13 cellular contexts compared by ENCODE assay signal in the genomic region with DNA sequence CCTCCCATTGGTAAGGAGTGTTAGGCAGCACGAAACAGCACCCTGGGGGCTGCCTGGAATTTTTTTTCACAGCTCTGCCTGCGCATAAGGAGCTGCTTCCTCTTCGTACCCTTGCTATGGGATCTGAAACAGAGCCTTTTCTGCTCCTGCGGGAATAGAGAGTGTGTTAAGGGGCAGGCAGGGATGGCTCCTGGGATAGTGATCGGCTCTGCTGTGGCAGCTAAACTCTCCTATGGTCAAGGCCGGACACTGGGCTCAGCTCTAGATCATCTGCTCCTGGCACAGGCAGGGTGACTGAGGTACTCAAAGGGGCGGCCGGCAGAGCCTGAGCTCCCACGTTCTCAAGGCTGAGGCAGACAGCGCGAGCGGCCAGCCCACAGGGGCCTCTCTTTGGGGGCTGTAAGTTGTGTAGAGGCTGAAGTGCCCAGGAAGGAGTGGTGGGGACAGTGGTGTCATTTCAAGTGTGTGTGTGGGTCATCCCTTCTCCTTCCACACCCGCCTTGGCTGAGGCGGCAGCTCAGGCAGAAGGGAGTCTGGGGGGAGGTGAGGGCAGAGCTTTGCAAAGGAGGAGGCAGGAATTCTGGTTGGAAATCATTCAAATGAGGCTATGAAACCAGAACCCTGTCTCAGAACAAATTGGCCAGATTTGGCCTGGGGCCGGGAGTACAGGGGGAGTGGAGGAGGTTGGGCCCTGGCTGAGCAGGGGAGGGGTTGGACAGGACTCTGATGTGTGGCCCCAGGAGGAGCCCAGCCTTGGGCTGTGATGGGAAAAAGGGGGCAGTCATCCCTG. TPM values are rescaled to one million over a fixed set of nuclear protein-coding genes. Genes with fewer than 3 reads are reported as not detected.
DNase-seq lines count a peak whose midpoint lies in the region; ATAC-seq and TF ChIP-seq lines count a peak whose summit lies in the region.
"Had no signal": no experiment of that assay in that cellular context is flagged by ENCODE, and none has a peak within 500 bp of the region (broad histone marks: within the 10 kb centered on the region; RNA-seq: fewer than 3 reads in every experiment).

No MANE protein-coding gene starts in this region.

- H2AFZ ChIP-seq in PC-3 (ENCODE audit: low read length) (no peak overlapping the region), fibroblast of lung (ENCODE audit: low read length) (no peak overlapping the region), neuronal stem cell (ENCODE audit: low read length) (peak overlapping the region; percentile 80)

- DNase-seq in PC-3 (no peak), fibroblast of lung (ENCODE audit: low read depth in 2 of 2) (peak; percentile 43 to 64), neuronal stem cell (ENCODE audit: low spot score) (no peak), NCI-H2227 (lab: John Stamatoyannopoulos, UW; ENCODE audit: unreplicated experiment) (no peak), DMS79 (lab: John Stamatoyannopoulos, UW) (no peak), NCI-H1930 (lab: John Stamatoyannopoulos, UW) (no peak), GM13977 (ENCODE audit: low spot score) (no peak)
- DNase-seq: activated naive CD8-positive, alpha-beta T cell treated with anti-CD3 and anti-CD28 coated beads for 36 hours; effector CD4-positive, alpha-beta T cell; GF-D8; hippocampal formation; NCI-H1417 had no signal

- no peak overlapping the region for H4K8ac ChIP-seq in neuronal stem cell (ENCODE audit: low read depth, low read length)

- H3F3A ChIP-seq in PC-3 (ENCODE audit: low read length, unreplicated experiment) = no peaks in the 10 kb centered on the region

- no peak overlapping the region for H2BK5ac ChIP-seq in neuronal stem cell (ENCODE audit: low read length)

- TF ChIP-seq CTCF in PC-3 (conservative IDR thresholded peaks at IDR 0.05; ENCODE audit: low read depth, low read length) (no peak), fibroblast of lung (conservative IDR thresholded peaks at IDR 0.05 in 1 of 2, IDR thresholded peaks at IDR 0.05 in 1 of 2; ENCODE audit: low read depth in 1 of 2, low read length in 2 of 2) (no peak), GM13977 (IDR thresholded peaks at IDR 0.05; ENCODE audit: extremely low read depth, insufficient read depth, missing control alignments) (no peak)

- no peak overlapping the region for H3K14ac ChIP-seq in neuronal stem cell (ENCODE audit: low read length)

- no peaks in the 10 kb centered on the region for H3K9me2 ChIP-seq in PC-3 (replicated peaks; ENCODE audit: low read length)

- H3K4me1 ChIP-seq in BLaER1 treated with 17β-estradiol and CSF1 and Interleukin-3, amounts not matched to agents 10 nM and 100 nM = peaks cover 36 to 66% (median 44%) of the 10 kb centered on the region in 10 experiments
- H3K4me1 ChIP-seq in PC-3 (ENCODE audit: insufficient read depth, low read length) = no peaks in the 10 kb centered on the region
- peaks cover 4% of the 10 kb centered on the region for H3K4me1 ChIP-seq in fibroblast of lung (ENCODE audit: control insufficient read depth, extremely low read depth, insufficient read depth, low read length)
- peaks cover 30 to 40% of the 10 kb centered on the region in 2 donors for H3K4me1 ChIP-seq in neuronal stem cell (ENCODE audit: control insufficient read depth in 2 of 2, insufficient read depth in 1 of 2, low read depth in 1 of 2, low read length in 2 of 2)

- no peak overlapping the region for H2BK12ac ChIP-seq in neuronal stem cell (ENCODE audit: low read length)

- H4K20me1 ChIP-seq in BLaER1 treated with 17β-estradiol and CSF1 and Interleukin-3, amounts not matched to agents 10 nM and 100 nM = no peaks in the 10 kb centered on the region
- no peaks in the 10 kb centered on the region for H4K20me1 ChIP-seq in PC-3 (ENCODE audit: low read length)
- H4K20me1 ChIP-seq in fibroblast of lung (ENCODE audit: control insufficient read depth, extremely low read depth, insufficient read depth, low read length) = no peaks in the 10 kb centered on the region

- H3K79me2 ChIP-seq in PC-3 (ENCODE audit: low read length) (no peaks in the 10 kb centered on the region), fibroblast of lung (ENCODE audit: control insufficient read depth, insufficient read depth, low read length) (no peaks in the 10 kb centered on the region)

- H2AK5ac ChIP-seq in neuronal stem cell (ENCODE audit: low read depth, low read length) = peak overlapping the region; percentile 48

- peak overlapping the region; percentile 6 to 93 (median 60); a peak in 14 of 22 replicates for H3K4me2 ChIP-seq in BLaER1 treated with 17β-estradiol and CSF1 and Interleukin-3, amounts not matched to agents 10 nM and 100 nM
- H3K4me2 ChIP-seq in PC-3 (ENCODE audit: low read length) = no peak overlapping the region
- H3K4me2 ChIP-seq in fibroblast of lung (ENCODE audit: extremely low read depth, insufficient read depth, low read length) = no peak overlapping the region
- no peak overlapping the region for H3K4me2 ChIP-seq in neuronal stem cell (ENCODE audit: insufficient read depth, low read length, poor library complexity, severe bottlenecking)

- H3K36me3 ChIP-seq in BLaER1 treated with 17β-estradiol and CSF1 and Interleukin-3, amounts not matched to agents 10 nM and 100 nM = no peaks in the 10 kb centered on the region
- H3K36me3 ChIP-seq in PC-3 (ENCODE audit: low read depth, low read length) (no peaks in the 10 kb centered on the region), fibroblast of lung (ENCODE audit: control insufficient read depth, insufficient read depth, low read length) (no peaks in the 10 kb centered on the region), neuronal stem cell (replicated peaks in 1 of 2; ENCODE audit: control insufficient read depth in 2 of 2, insufficient read depth in 2 of 2, low read length in 2 of 2) (no peaks in the 10 kb centered on the region)

- in situ Hi-C loops in GM13977 (cut with MboI; ENCODE audit: low pct_unique_long_range_greater_than_20kb, low sequenced_read_pairs, unreplicated experiment) = no loop called here

- H4K91ac ChIP-seq in neuronal stem cell (ENCODE audit: low read depth, low read length, poor library complexity) = no peak overlapping the region

- H3K4me3 ChIP-seq in BLaER1 treated with 17β-estradiol and CSF1 and Interleukin-3, amounts not matched to agents 10 nM and 100 nM = no peak overlapping the region
- H3K4me3 ChIP-seq in PC-3 (ENCODE audit: low read length) (no peak overlapping the region), fibroblast of lung (replicated peaks in 1 of 4; ENCODE audit: control extremely low read depth in 1 of 4, insufficient read depth in 1 of 4, low read depth in 3 of 4, low read length in 4 of 4) (no peak overlapping the region), neuronal stem cell (ENCODE audit: low read length in 2 of 2) (peak overlapping the region in 1 of 2 donors; percentile 17)

- no peaks in the 10 kb centered on the region for H3K27me3 ChIP-seq in BLaER1 treated with 17β-estradiol and CSF1 and Interleukin-3, amounts not matched to agents 10 nM and 100 nM
- no peaks in the 10 kb centered on the region for H3K27me3 ChIP-seq in PC-3 (ENCODE audit: low read length)
- peaks cover 3% of the 10 kb centered on the region for H3K27me3 ChIP-seq in fibroblast of lung (ENCODE audit: control insufficient read depth, insufficient read depth, low read length)
- H3K27me3 ChIP-seq in neuronal stem cell (ENCODE audit: control insufficient read depth in 3 of 3, insufficient read depth in 3 of 3, low read depth in 1 of 3, low read length in 3 of 3) = peaks cover 0 to 8% (median 0%) of the 10 kb centered on the region in 3 experiments

- H3K27ac ChIP-seq in BLaER1 treated with 17β-estradiol and CSF1 and Interleukin-3, amounts not matched to agents 10 nM and 100 nM = no peak overlapping the region; a peak in 1 of 22 replicates
- H3K27ac ChIP-seq in PC-3 (ENCODE audit: low read length) (no peak overlapping the region), fibroblast of lung (ENCODE audit: insufficient read depth, low read length) (no peak overlapping the region), neuronal stem cell (replicated peaks; ENCODE audit: low read length) (no peak overlapping the region)

- POLR2A ChIA-PET in PC-3 (lab: Charles Lee; ENCODE audit: unreplicated experiment) = no interaction called here

- no peaks in the 10 kb centered on the region for H3K9me3 ChIP-seq in BLaER1 treated with 17β-estradiol and CSF1 and Interleukin-3, amounts not matched to agents 10 nM and 100 nM (replicated peaks in 1 of 11)
- H3K9me3 ChIP-seq in PC-3 (ENCODE audit: low read length) (no peaks in the 10 kb centered on the region), fibroblast of lung (ENCODE audit: control insufficient read depth, insufficient read depth, low read depth, low read length) (no peaks in the 10 kb centered on the region), neuronal stem cell (replicated peaks in 1 of 2; ENCODE audit: control insufficient read depth in 2 of 2, insufficient read depth in 1 of 2, low read depth in 1 of 2, low read length in 2 of 2) (no peaks in the 10 kb centered on the region)

- intact Hi-C loops in PC-3 (cut with micrococcal nuclease) = no loop called here

- H3K18ac ChIP-seq in neuronal stem cell (ENCODE audit: low read length) = peak overlapping the region; percentile 73

- peak; percentile 34 for ATAC-seq in PC-3

- no TSS peak for BruUV-seq in PC-3 (replicated peaks; lab: Mats Ljungman, UMichigan)

- CTCF ChIA-PET in PC-3 (lab: Charles Lee) = no interaction called here

- H3K9ac ChIP-seq in BLaER1 treated with 17β-estradiol and CSF1 and Interleukin-3, amounts not matched to agents 10 nM and 100 nM = no peak overlapping the region
- H3K9ac ChIP-seq in PC-3 (ENCODE audit: low read length) = no peak overlapping the region
- no peak overlapping the region for H3K9ac ChIP-seq in fibroblast of lung (ENCODE audit: insufficient read depth, low read length)
- H3K9ac ChIP-seq in neuronal stem cell (ENCODE audit: low read depth, low read length, poor library complexity) = no peak overlapping the region

- no peak overlapping the region for H3K4ac ChIP-seq in neuronal stem cell (ENCODE audit: low read length)

- no peak overlapping the region for H2BK120ac ChIP-seq in neuronal stem cell (ENCODE audit: low read depth, low read length)

- no CpG with 5 or more reads among the region's 15 CpGs for WGBS in neuronal stem cell (ENCODE audit: extremely low coverage in 2 of 2, insufficient read length in 2 of 2, insufficient replicate concordance in 1 of 2), 2 donors

- H3K79me1 ChIP-seq in neuronal stem cell (ENCODE audit: low read depth, low read length) = no peaks in the 10 kb centered on the region

- H3K23ac ChIP-seq in neuronal stem cell (ENCODE audit: low read depth, low read length, poor library complexity) = no peak overlapping the region

- peak overlapping the region; percentile 72 for H2BK15ac ChIP-seq in neuronal stem cell (ENCODE audit: low read length)

RNA-seq across cellular contexts. Expression of a gene that starts 31.0 kb away (rescaled TPM):
- total RNA-seq in PC-3 (2014; rRNA removed) (18.2 and 23.1 TPM in 2 replicates), fibroblast of lung (3.9 and 7.6 TPM in 2 replicates)
- polyA plus RNA-seq in fibroblast of lung = 1.6 and 2.2 TPM in 2 replicates
- 4.0 and 5.1 TPM in 2 replicates for polyA plus RNA-seq in fibroblast of lung (2012)
- 21.6 and 24.8 TPM in 2 replicates for polyA minus RNA-seq in fibroblast of lung (ENCODE audit: low replicate concordance)
- polyA plus RNA-seq in neuronal stem cell (2013, experiment 1 of 2) = 3.8 TPM
- polyA plus RNA-seq in neuronal stem cell (2013, experiment 2 of 2) = 4.3 TPM

Comparison
In these comparisons a context has a peak if more than half of its experiments do, and no peak if none do; other contexts are left out.
1. H3K4me2 ChIP-seq: peak in BLaER1 treated with 17β-estradiol and CSF1 and Interleukin-3, amounts not matched to agents 10 nM and 100 nM (11 of 11); none in PC-3 (single experiment), fibroblast of lung (single experiment) and neuronal stem cell (single experiment).
2. DNase-seq: peak in fibroblast of lung (2 of 2); none in PC-3 (single experiment), neuronal stem cell (single experiment), NCI-H2227 (single experiment), DMS79 (single experiment), NCI-H1930 (0 of 2) and GM13977 (single experiment).